Comparison of ENCODE assay signal across 1 cellular context in the genomic region with DNA sequence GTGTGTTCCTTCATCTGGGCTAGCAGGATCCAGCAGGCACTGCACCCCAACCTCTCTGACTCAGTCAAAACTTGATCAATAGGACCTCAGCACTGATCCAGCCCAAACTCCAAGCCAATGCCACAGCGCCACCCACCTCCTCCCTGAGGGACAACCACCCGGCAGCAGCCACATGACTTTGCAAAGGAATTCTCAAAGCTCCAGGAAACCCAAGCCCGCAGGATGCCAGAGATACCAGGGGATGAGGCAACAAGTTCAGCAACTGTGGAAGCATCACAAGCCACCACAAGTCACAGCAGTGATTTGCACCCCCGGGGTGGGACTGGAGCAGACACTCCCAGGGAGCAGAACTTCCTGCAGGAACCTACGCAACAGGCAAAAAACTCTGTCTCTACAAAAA.
TF ChIP-seq lines count a peak whose summit lies in the region.

No MANE protein-coding gene starts in this region.

TF ChIP-seq in HEK293, 187 proteins besides CTCF, POLR2A, EP300 and RAD21 (continued from another document):
- TF ChIP-seq ZEB2 (tag by site-specific recombination; IDR thresholded peaks at IDR 0.05) = no peak
